Comparison of ENCODE assay signal across 23 cellular contexts in the genomic region with DNA sequence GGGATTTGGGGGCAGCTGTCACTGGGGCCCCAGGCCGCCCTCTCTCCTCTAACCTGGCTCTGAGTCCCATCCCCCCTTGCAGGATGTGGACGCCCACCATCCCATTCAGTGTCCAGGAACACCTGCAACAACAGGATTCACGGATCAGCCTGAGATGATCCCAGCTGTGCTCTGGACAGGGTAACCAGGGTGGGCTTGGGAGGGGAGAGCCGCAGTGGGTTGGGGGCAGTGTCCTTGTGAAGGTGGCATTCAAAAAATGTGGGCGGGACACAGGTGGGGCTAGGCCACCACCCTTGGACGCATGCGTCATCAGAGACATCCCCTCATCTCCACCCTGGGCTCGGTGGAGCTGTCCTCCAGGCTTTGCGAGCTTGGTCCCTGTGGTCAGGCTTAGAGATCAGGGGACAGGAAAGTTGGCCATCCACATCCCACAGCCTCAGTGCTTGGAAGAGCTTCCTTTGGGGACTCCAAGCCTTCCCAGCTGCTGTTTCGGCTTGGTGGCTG. TPM values are rescaled to one million over a fixed set of nuclear protein-coding genes. Genes with fewer than 3 reads are reported as not detected.
DNase-seq lines count a peak whose midpoint lies in the region; ATAC-seq and TF ChIP-seq lines count a peak whose summit lies in the region.
"Had no signal": no experiment of that assay in that cellular context is flagged by ENCODE, and none has a peak within 500 bp of the region (broad histone marks: within the 10 kb centered on the region; RNA-seq: fewer than 3 reads in every experiment).

No MANE protein-coding gene starts in this region.

- H3K4me3 Mint-ChIP-seq in endodermal cell: no peak overlapping the region
- H3K4me3 Mint-ChIP-seq: activated CD4-positive, alpha-beta T cell treated with anti-CD3 and anti-CD28 coated beads, Interleukin-2, amount 10 ng/mL, durations not matched to agents 24 days and 14 days; activated CD8-positive, alpha-beta memory T cell treated with anti-CD3 and anti-CD28 coated beads, Interleukin-2, amount 10 ng/mL, durations not matched to agents 7 days and 5 days; activated naive CD4-positive, alpha-beta T cell treated with anti-CD3 and anti-CD28 coated beads for 36 hours; natural killer cell treated with Interleukin-12 subunit alpha and Interleukin-12 subunit beta and Interleukin-15 and Interleukin-18, amount 100 ng/mL, for 72 hours had no signal

- H3K4me1 ChIP-seq in right cardiac atrium (ENCODE audit: control insufficient read depth, insufficient read depth, low read length) (peaks cover 6% of the 10 kb centered on the region), endodermal cell (ENCODE audit: control insufficient read depth, insufficient read depth, low read length) (no peaks in the 10 kb centered on the region), psoas muscle (peaks cover 45% of the 10 kb centered on the region), tibial artery (peaks cover 0 to 57% (median 43%) of the 10 kb centered on the region in 4 donors)

- no peaks in the 10 kb centered on the region for H3K27me3 ChIP-seq in right cardiac atrium (ENCODE audit: control insufficient read depth, insufficient read depth)
- H3K27me3 ChIP-seq in endodermal cell (ENCODE audit: control insufficient read depth, insufficient read depth, low read length, poor library complexity, severe bottlenecking): no peaks in the 10 kb centered on the region
- H3K27me3 ChIP-seq in psoas muscle (ENCODE audit: insufficient read depth in 3 of 3, low read length in 2 of 3): no peaks in the 10 kb centered on the region
- H3K27me3 ChIP-seq in tibial artery: no peaks in the 10 kb centered on the region
- H3K27me3 ChIP-seq: vagina had no signal

- H3K27ac ChIP-seq in right cardiac atrium (ENCODE audit: low read length): peak overlapping the region; percentile 68
- H3K27ac ChIP-seq in endodermal cell (ENCODE audit: low read depth, low read length): no peak overlapping the region
- H3K27ac ChIP-seq in psoas muscle: peak overlapping the region; percentile 91
- H3K27ac ChIP-seq in tibial artery: peak overlapping the region; percentile 59 to 74
- H3K27ac ChIP-seq: vagina, VCaP had no signal

- intact Hi-C loops in right cardiac atrium (cut with DNase I): loop anchor here in 2 of 4 donors (5.0 to 10.0 kb wide), 2 partner anchors 168 to 176 kb away; no protein-coding TSS in a partner anchor
- intact Hi-C loops in cardiac septum (cut with DNase I): loop anchor here (2.0 to 10.0 kb wide), 3 partner anchors 184 to 598 kb away; no protein-coding TSS in a partner anchor
- intact Hi-C loops in psoas muscle (cut with DNase I): loop anchor here in 1 of 2 donors (2.0 to 5.0 kb wide), 3 partner anchors 182 to 391 kb away; no protein-coding TSS in a partner anchor
- intact Hi-C loops in tibial artery (cut with DNase I; ENCODE audit: low total_unique reads): loop anchor here (5.0 kb wide), 1 partner anchor 406 kb away; no protein-coding TSS in a partner anchor

- H3K4me1 Mint-ChIP-seq in endodermal cell: no peaks in the 10 kb centered on the region

- H3K9me3 ChIP-seq in right cardiac atrium (ENCODE audit: control insufficient read depth, low read length) (no peaks in the 10 kb centered on the region), endodermal cell (ENCODE audit: control insufficient read depth, low read length) (no peaks in the 10 kb centered on the region), psoas muscle (no peaks in the 10 kb centered on the region), tibial artery (no peaks in the 10 kb centered on the region)
- H3K9me3 ChIP-seq: Caco-2, vagina had no signal

- H3K4me3 ChIP-seq in right cardiac atrium (ENCODE audit: low read length) (no peak overlapping the region), endodermal cell (ENCODE audit: low read length) (no peak overlapping the region), psoas muscle (no peak overlapping the region), tibial artery (no peak overlapping the region)
- H3K4me3 ChIP-seq: vagina had no signal

- ATAC-seq in right cardiac atrium: peak in 1 of 2 donors; percentile 1
- no peak for ATAC-seq in psoas muscle
- no peak for ATAC-seq in HG03039 (IDR thresholded peaks at IDR 0.05; ENCODE audit: unreplicated experiment)
- ATAC-seq in HG03354 (IDR thresholded peaks at IDR 0.05; ENCODE audit: poor library complexity, severe bottlenecking, unreplicated experiment): no peak
- ATAC-seq: activated CD8-positive, alpha-beta memory T cell treated with anti-CD3 and anti-CD28 coated beads, Interleukin-2, amount 10 ng/mL, durations not matched to agents 7 days and 5 days had no signal

- DNase-seq in right cardiac atrium (peak in 1 of 3 donors; percentile 52), cardiac septum (ENCODE audit: low spot score) (no peak), endodermal cell (peak; percentile 63), psoas muscle (no peak), tibial artery (no peak), SIG-M5 (lab: John Stamatoyannopoulos, UW) (no peak)
- DNase-seq: activated CD4-positive, alpha-beta T cell treated with anti-CD3 and anti-CD28 coated beads, Interleukin-2, amount 10 ng/mL, durations not matched to agents 24 days and 14 days; activated CD8-positive, alpha-beta memory T cell treated with anti-CD3 and anti-CD28 coated beads, Interleukin-2, amount 10 ng/mL, durations not matched to agents 7 days and 5 days; activated naive CD4-positive, alpha-beta T cell treated with anti-CD3 and anti-CD28 coated beads for 36 hours; Caco-2; DMS79 treated with DMSO at 0.1 percent for 48 hours; HCEC 1CT; NCI-H1105 treated with DMSO at 0.1 percent for 48 hours; NCI-H82; stimulated activated CD8-positive, alpha-beta memory T cell treated with anti-CD3 and anti-CD28 coated beads, Interleukin-4, amount 100 ng/mL, for 48 hours had no signal

- no peaks in the 10 kb centered on the region for H3K9me3 Mint-ChIP-seq in endodermal cell
- H3K9me3 Mint-ChIP-seq: activated CD4-positive, alpha-beta T cell treated with anti-CD3 and anti-CD28 coated beads, Interleukin-2, amount 10 ng/mL, durations not matched to agents 24 days and 14 days; natural killer cell treated with Interleukin-12 subunit alpha and Interleukin-12 subunit beta and Interleukin-15 and Interleukin-18, amount 100 ng/mL, for 72 hours had no signal

- TF ChIP-seq CTCF in endodermal cell (conservative IDR thresholded peaks at IDR 0.05) (no peak), psoas muscle (IDR thresholded peaks at IDR 0.05) (no peak), tibial artery (IDR thresholded peaks at IDR 0.05) (no peak)

- no peaks in the 10 kb centered on the region for H3K27me3 Mint-ChIP-seq in endodermal cell (ENCODE audit: insufficient read depth)
- H3K27me3 Mint-ChIP-seq: activated CD4-positive, alpha-beta T cell treated with anti-CD3 and anti-CD28 coated beads, Interleukin-2, amount 10 ng/mL, durations not matched to agents 24 days and 14 days; activated CD8-positive, alpha-beta memory T cell treated with anti-CD3 and anti-CD28 coated beads, Interleukin-2, amount 10 ng/mL, durations not matched to agents 7 days and 5 days; natural killer cell treated with Interleukin-12 subunit alpha and Interleukin-12 subunit beta and Interleukin-15 and Interleukin-18, amount 100 ng/mL, for 72 hours had no signal

- no peak overlapping the region for H3K9ac ChIP-seq in endodermal cell (ENCODE audit: extremely low read depth, low read length, poor library complexity, severe bottlenecking)

- peaks cover 9% of the 10 kb centered on the region for H3K36me3 ChIP-seq in endodermal cell (ENCODE audit: control insufficient read depth, insufficient read depth, low read length)
- peaks cover 0 to 35% of the 10 kb centered on the region in 2 donors for H3K36me3 ChIP-seq in psoas muscle (ENCODE audit: insufficient read depth in 1 of 2, low read depth in 1 of 2)
- peaks cover 21 to 40% (median 37%) of the 10 kb centered on the region in 3 donors for H3K36me3 ChIP-seq in tibial artery

- peaks cover 25% of the 10 kb centered on the region for H3K36me3 Mint-ChIP-seq in endodermal cell (ENCODE audit: low read depth)

- 84% methylated on average over 10 of the region's 10 CpGs for WGBS in right cardiac atrium
- WGBS in endodermal cell (ENCODE audit: insufficient coverage in 1 of 2, insufficient read length in 1 of 2), 2 experiments: 82 to 87% methylated on average over 7 to 10 of the region's 10 CpGs
- WGBS in psoas muscle, 3 donors: 54 to 63% (median 60%) methylated on average over 10 of the region's 10 CpGs

- no peak overlapping the region for H3K27ac Mint-ChIP-seq in endodermal cell
- H3K27ac Mint-ChIP-seq: activated CD4-positive, alpha-beta T cell treated with anti-CD3 and anti-CD28 coated beads, Interleukin-2, amount 10 ng/mL, durations not matched to agents 24 days and 14 days; activated CD8-positive, alpha-beta memory T cell treated with anti-CD3 and anti-CD28 coated beads, Interleukin-2, amount 10 ng/mL, durations not matched to agents 7 days and 5 days; activated naive CD4-positive, alpha-beta T cell treated with anti-CD3 and anti-CD28 coated beads for 36 hours; natural killer cell treated with Interleukin-12 subunit alpha and Interleukin-12 subunit beta and Interleukin-15 and Interleukin-18, amount 100 ng/mL, for 72 hours had no signal

RNA-seq across cellular contexts. Expression of a gene that starts 19.1 kb away (rescaled TPM):
- 100 to 1,000 TPM in 2 of 4 donors, 10 to 100 TPM in 2; 82.2 to 126 (median 101) TPM for total RNA-seq in right cardiac atrium
- 127 TPM for polyA plus RNA-seq in right cardiac atrium
- total RNA-seq in cardiac septum: 68.1 TPM
- 10 to 100 TPM; 31.5 to 32.0 TPM for total RNA-seq in endodermal cell
- polyA plus RNA-seq in endodermal cell (2013, experiment 1 of 2): 33.2 TPM
- 31.2 TPM for polyA plus RNA-seq in endodermal cell (2013, experiment 2 of 2)
- total RNA-seq in psoas muscle: 10 to 100 TPM; 71.9 to 95.1 (median 83.1) TPM
- 100 to 1,000 TPM in 2 of 3 donors, 10 to 100 TPM in 1; 98.9 to 122 (median 104) TPM for polyA plus RNA-seq in psoas muscle

RNA-seq across cellular contexts. Expression of a gene that starts 21.2 kb away (rescaled TPM):
- total RNA-seq in right cardiac atrium: 10 to 100 TPM; 24.0 to 31.5 (median 30.4) TPM
- polyA plus RNA-seq in right cardiac atrium: 14.9 TPM
- 28.4 TPM for total RNA-seq in cardiac septum
- total RNA-seq in endodermal cell: 10 to 100 TPM; 19.5 to 28.3 TPM
- polyA plus RNA-seq in endodermal cell (2013, experiment 1 of 2): 15.6 TPM
- polyA plus RNA-seq in endodermal cell (2013, experiment 2 of 2): 15.2 TPM
- 10 to 100 TPM; 18.3 to 24.5 (median 22.4) TPM for total RNA-seq in psoas muscle
- polyA plus RNA-seq in psoas muscle: 10 to 100 TPM; 13.1 to 28.1 (median 15.3) TPM

RNA-seq across cellular contexts. Expression of a gene that starts 46.2 kb away (rescaled TPM):
- total RNA-seq in right cardiac atrium (1 to 10 TPM; 5.3 to 9.1 (median 7.5) TPM), cardiac septum (7.2 TPM), endodermal cell (under 1 TPM in 1 of 2 donors, not detected in 1; 0.26 TPM), psoas muscle (10 to 100 TPM in 1 of 4 donors, 1 to 10 TPM in 3; 2.9 to 13.8 (median 5.2) TPM)
- polyA plus RNA-seq in right cardiac atrium (7.3 TPM), psoas muscle (10 to 100 TPM in 1 of 3 donors, 1 to 10 TPM in 2; 2.3 to 15.3 (median 4.1) TPM)
- not detected for polyA plus RNA-seq in endodermal cell (2013, experiment 1 of 2)
- not detected for polyA plus RNA-seq in endodermal cell (2013, experiment 2 of 2)
- total RNA-seq: A673, osteocyte had no signal
- polyA plus RNA-seq: BJ had no signal
